Comparison of ENCODE assay signal across 33 cellular contexts in the genomic region with DNA sequence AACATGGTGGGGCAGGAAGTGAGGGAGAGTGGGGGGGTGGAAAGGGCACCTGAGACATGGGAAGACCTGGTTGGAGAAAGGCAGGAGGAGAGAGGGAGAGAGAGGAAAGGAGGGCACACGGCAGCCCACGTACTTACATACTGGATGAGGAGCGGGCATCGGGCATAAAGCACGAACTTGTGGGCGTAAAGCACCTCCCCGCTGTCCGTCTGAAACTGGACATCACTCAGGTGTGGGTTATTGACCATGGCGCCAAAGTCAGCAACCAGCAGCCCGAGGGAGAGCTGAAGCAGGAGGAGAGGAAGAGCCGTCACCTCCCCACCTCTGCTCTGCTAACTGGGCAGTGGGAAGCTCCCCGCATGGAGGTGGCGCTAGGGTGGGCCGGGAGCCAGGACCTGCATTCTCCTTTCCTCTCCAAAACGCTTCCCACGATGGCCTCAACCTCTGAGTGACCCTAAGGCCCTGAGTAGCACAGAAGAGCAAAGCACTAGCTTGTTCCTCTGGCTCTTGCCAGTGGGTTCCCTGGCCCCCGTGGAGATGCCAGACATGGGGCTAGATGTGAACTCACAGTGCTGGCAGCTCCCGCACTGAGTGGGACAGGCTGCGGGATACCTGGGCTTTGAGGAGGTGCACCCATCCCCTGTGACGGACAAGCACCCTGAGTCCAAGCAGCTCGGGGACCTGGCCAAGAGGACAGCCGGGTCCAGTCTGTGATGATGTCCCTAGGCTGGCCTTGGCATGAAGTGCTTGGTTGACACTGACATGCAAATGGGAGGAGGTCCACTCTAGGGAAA.
"Had no signal": no experiment of that assay in that cellular context is flagged by ENCODE, and none has a peak within 500 bp of the region (broad histone marks: within the 10 kb centered on the region; RNA-seq: fewer than 3 reads in every experiment).

No MANE protein-coding gene starts in this region.

- H3K9me3 ChIP-seq: heart right ventricle, lower lobe of right lung, neutrophil, pancreas, psoas muscle, sigmoid colon, stomach, thyroid gland, upper lobe of left lung had no signal

- H3K9me3 Mint-ChIP-seq: activated CD4-positive, alpha-beta memory T cell treated with anti-CD3 and anti-CD28 coated beads, Interleukin-2, amount 10 ng/mL, durations not matched to agents 7 days and 5 days; activated T-cell treated with anti-CD3 and anti-CD28 coated beads, Interleukin-2, amount 50 U/mL, for 24 hours; activated T-helper 17 cell treated with anti-CD3 and anti-CD28 coated beads, Interleukin-2, amount 50 U/mL, for 72 hours; nephron; stimulated activated memory B cell treated with anti-CD40 and anti-IgM and Interleukin-4, amounts not matched to agents 10 μg/mL and 1 μg/mL and 100 μg/mL, for 72 hours had no signal

- H3K36me3 ChIP-seq: pancreas, thyroid gland had no signal

- H3K27ac ChIP-seq: brain microvascular endothelial cell, heart right ventricle, lower lobe of right lung, neutrophil, pancreas, psoas muscle, sigmoid colon, stomach, thyroid gland, upper lobe of left lung, VCaP had no signal

- H3K4me3 ChIP-seq: heart right ventricle, lower lobe of right lung, pancreas, psoas muscle, sigmoid colon, stomach, thyroid gland, upper lobe of left lung had no signal

- DNase-seq: activated CD4-positive, alpha-beta memory T cell treated with anti-CD3 and anti-CD28 coated beads, Interleukin-2, amount 10 ng/mL, durations not matched to agents 7 days and 5 days; activated CD4-positive, alpha-beta T cell treated with anti-CD3 and anti-CD28 coated beads for 48 hours; activated CD8-positive, alpha-beta memory T cell treated with anti-CD3 and anti-CD28 coated beads, Interleukin-2, amount 50 U/mL, for 48 hours; activated gamma-delta T cell treated with Interleukin-2 at 50 U/mL for 16 hours; activated naive CD4-positive, alpha-beta T cell treated with anti-CD3 and anti-CD28 coated beads, Interleukin-2, amount 50 U/mL, for 16 hours; activated T-cell treated with anti-CD3 and anti-CD28 coated beads, Interleukin-2, amount 50 U/mL, for 24 hours; amniotic stem cell; brain microvascular endothelial cell; cortex of kidney; foreskin fibroblast; heart right ventricle; kidney glomerular epithelial cell; lower lobe of right lung; mesendoderm; pancreas; psoas muscle; sigmoid colon; small intestine; stimulated activated CD4-positive, alpha-beta T cell treated with anti-CD3 and anti-CD28 coated beads, Interleukin-4, amount 100 ng/mL, for 24 hours; stomach; thyroid gland had no signal

- H3K27me3 ChIP-seq: brain microvascular endothelial cell, heart right ventricle, pancreas, sigmoid colon, stomach, thyroid gland, upper lobe of left lung had no signal

- ATAC-seq: activated CD4-positive, CD25-positive, alpha-beta regulatory T cell treated with anti-CD3 and anti-CD28 coated beads, Interleukin-2, amount 50 U/mL, for 24 hours; activated T-helper 17 cell treated with anti-CD3 and anti-CD28 coated beads, Interleukin-2, amount 50 U/mL, for 72 hours; esophagus mucosa; heart right ventricle; left lobe of liver; lower lobe of right lung; pancreas; psoas muscle; stimulated activated memory B cell treated with anti-CD40 and anti-IgM and Interleukin-4, amounts not matched to agents 10 μg/mL and 1 μg/mL and 100 μg/mL, for 72 hours had no signal

- H3K27me3 Mint-ChIP-seq: activated CD4-positive, alpha-beta memory T cell treated with anti-CD3 and anti-CD28 coated beads, Interleukin-2, amount 10 ng/mL, durations not matched to agents 7 days and 5 days; activated T-cell treated with anti-CD3 and anti-CD28 coated beads, Interleukin-2, amount 50 U/mL, for 24 hours; activated T-helper 17 cell treated with anti-CD3 and anti-CD28 coated beads, Interleukin-2, amount 50 U/mL, for 72 hours; stimulated activated memory B cell treated with anti-CD40 and anti-IgM and Interleukin-4, amounts not matched to agents 10 μg/mL and 1 μg/mL and 100 μg/mL, for 72 hours had no signal

- FAIRE-seq: astrocyte, endothelial cell of umbilical vein, pancreas, small intestine, TTC549 had no signal

- H3K4me3 Mint-ChIP-seq: activated CD4-positive, alpha-beta memory T cell treated with anti-CD3 and anti-CD28 coated beads, Interleukin-2, amount 10 ng/mL, durations not matched to agents 7 days and 5 days; activated T-cell treated with anti-CD3 and anti-CD28 coated beads, Interleukin-2, amount 50 U/mL, for 24 hours; activated T-helper 17 cell treated with anti-CD3 and anti-CD28 coated beads, Interleukin-2, amount 50 U/mL, for 72 hours; nephron; stimulated activated memory B cell treated with anti-CD40 and anti-IgM and Interleukin-4, amounts not matched to agents 10 μg/mL and 1 μg/mL and 100 μg/mL, for 72 hours had no signal

- H3K4me1 Mint-ChIP-seq: activated T-helper 17 cell treated with anti-CD3 and anti-CD28 coated beads, Interleukin-2, amount 50 U/mL, for 72 hours; nephron; stimulated activated memory B cell treated with anti-CD40 and anti-IgM and Interleukin-4, amounts not matched to agents 10 μg/mL and 1 μg/mL and 100 μg/mL, for 72 hours had no signal

- H3K27ac Mint-ChIP-seq: activated CD4-positive, alpha-beta memory T cell treated with anti-CD3 and anti-CD28 coated beads, Interleukin-2, amount 10 ng/mL, durations not matched to agents 7 days and 5 days; activated T-cell treated with anti-CD3 and anti-CD28 coated beads, Interleukin-2, amount 50 U/mL, for 24 hours; activated T-helper 17 cell treated with anti-CD3 and anti-CD28 coated beads, Interleukin-2, amount 50 U/mL, for 72 hours; nephron; stimulated activated memory B cell treated with anti-CD40 and anti-IgM and Interleukin-4, amounts not matched to agents 10 μg/mL and 1 μg/mL and 100 μg/mL, for 72 hours had no signal

- H3K4me1 ChIP-seq: pancreas, psoas muscle, thyroid gland had no signal
